In the genomic region with DNA sequence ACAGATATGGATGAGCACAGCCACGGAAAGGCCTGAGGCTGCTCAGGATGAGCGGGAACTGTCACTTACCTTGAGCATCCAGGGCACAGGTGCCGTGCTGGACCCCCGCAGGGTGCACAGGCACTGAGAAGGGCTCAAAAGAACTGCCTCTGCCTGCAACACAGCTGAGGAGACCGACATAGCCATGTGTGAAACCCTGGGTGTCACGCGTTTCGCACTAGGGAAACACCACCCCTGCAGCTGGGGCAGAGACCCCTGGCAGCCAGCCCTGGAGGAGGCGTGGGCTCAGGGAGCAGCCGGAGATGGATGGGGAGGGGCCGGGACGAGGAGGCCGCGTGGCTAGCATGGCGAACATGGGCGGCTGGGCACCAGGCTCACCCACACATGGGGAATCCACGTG, we compare ENCODE assay signal across 19 cellular contexts.
A peak's percentile ranks its signal among the peaks of the same experiment; 100 is the strongest.
DNase-seq lines count a peak whose midpoint lies in the region; ATAC-seq and TF ChIP-seq lines count a peak whose summit lies in the region.
"Had no signal": no experiment of that assay in that cellular context is flagged by ENCODE, and none has a peak within 500 bp of the region (broad histone marks: within the 10 kb centered on the region; RNA-seq: fewer than 3 reads in every experiment).

No MANE protein-coding gene starts in this region.

- H3K27ac Mint-ChIP-seq in Calu3 (ENCODE audit: unreplicated experiment), result peak overlapping the region; percentile 18
- no peak overlapping the region for H3K27ac Mint-ChIP-seq in T-helper 2 cell treated with Interferon-gamma antibody and Interleukin-4, amounts not matched to agents 5 μg/mL and 100 μg/mL, for 36 hours
- H3K27ac Mint-ChIP-seq: GM23338 had no signal

- no peak for DNase-seq in Calu3
- peak; percentile 57 for DNase-seq in mesenteric fat pad (ENCODE audit: low spot score)
- no peak for DNase-seq in right cardiac atrium
- no peak for DNase-seq in T-helper 2 cell treated with Interferon-gamma antibody and Interleukin-4, amounts not matched to agents 5 μg/mL and 100 μg/mL, for 36 hours (ENCODE audit: low spot score)
- DNase-seq in AG20443 (ENCODE audit: low spot score), result no peak
- DNase-seq: HCEC 1CT; Karpas-422; MV-4-11; NCI-H1105 treated with DMSO at 0.1 percent for 48 hours; NCI-H2029 treated with DMSO at 0.1 percent for 48 hours; NCI-H345; NCI-H524; NCI-H774; NK-92 treated with Interleukin-12 subunit alpha and Interleukin-12 subunit beta, amount 100 ng/mL, for 24 hours; Peyer's patch had no signal

- BruUV-seq in Calu3 (replicated peaks; lab: Mats Ljungman, UMichigan), result no TSS peak

- H3K9me3 Mint-ChIP-seq in Calu3 (ENCODE audit: low read depth, unreplicated experiment), result no peaks in the 10 kb centered on the region
- H3K9me3 Mint-ChIP-seq in T-helper 2 cell treated with Interferon-gamma antibody and Interleukin-4, amounts not matched to agents 5 μg/mL and 100 μg/mL, for 36 hours, result no peaks in the 10 kb centered on the region

- 87% methylated on average over 17 of the region's 17 CpGs for WGBS in right cardiac atrium

- no peak overlapping the region for H3K4me3 ChIP-seq in right cardiac atrium (ENCODE audit: low read length)
- H3K4me3 ChIP-seq: GM23338, Peyer's patch had no signal

- intact Hi-C loops in Calu3 (cut with micrococcal nuclease; ENCODE audit: unreplicated experiment) (no loop called here), right cardiac atrium (cut with DNase I) (no loop called here)

- no peaks in the 10 kb centered on the region for H3K27me3 ChIP-seq in right cardiac atrium (ENCODE audit: control insufficient read depth, insufficient read depth)
- H3K27me3 ChIP-seq: Peyer's patch had no signal

- CTCF ChIA-PET in Calu3 (lab: Charles Lee), result no interaction called here

- H3K4me3 Mint-ChIP-seq in Calu3 (ENCODE audit: low read depth, unreplicated experiment), result no peak overlapping the region
- no peak overlapping the region for H3K4me3 Mint-ChIP-seq in T-helper 2 cell treated with Interferon-gamma antibody and Interleukin-4, amounts not matched to agents 5 μg/mL and 100 μg/mL, for 36 hours
- H3K4me3 Mint-ChIP-seq: CD14-positive monocyte, GM23338 had no signal

- ATAC-seq in right cardiac atrium, result no peak
- ATAC-seq: GM23338 had no signal

- no peaks in the 10 kb centered on the region for H3K4me1 Mint-ChIP-seq in Calu3 (ENCODE audit: low read depth, unreplicated experiment)
- H3K4me1 Mint-ChIP-seq in T-helper 2 cell treated with Interferon-gamma antibody and Interleukin-4, amounts not matched to agents 5 μg/mL and 100 μg/mL, for 36 hours (ENCODE audit: low read depth), result no peaks in the 10 kb centered on the region
- H3K4me1 Mint-ChIP-seq: CD14-positive monocyte, GM23338 had no signal

- no peak for TF ChIP-seq CTCF in Calu3 (IDR thresholded peaks at IDR 0.05; ENCODE audit: unreplicated experiment)
- TF ChIP-seq CTCF in VCaP (conservative IDR thresholded peaks at IDR 0.05), result no peak

- no peaks in the 10 kb centered on the region for H3K4me1 ChIP-seq in right cardiac atrium (ENCODE audit: control insufficient read depth, insufficient read depth, low read length)
- H3K4me1 ChIP-seq: Peyer's patch had no signal

- H3K9me3 ChIP-seq in right cardiac atrium (ENCODE audit: control insufficient read depth, low read length), result no peaks in the 10 kb centered on the region
- H3K9me3 ChIP-seq: Peyer's patch had no signal

- H3K36me3 Mint-ChIP-seq in Calu3 (ENCODE audit: insufficient read depth, unreplicated experiment), result peaks cover 3% of the 10 kb centered on the region
- H3K36me3 Mint-ChIP-seq in T-helper 2 cell treated with Interferon-gamma antibody and Interleukin-4, amounts not matched to agents 5 μg/mL and 100 μg/mL, for 36 hours (ENCODE audit: low read depth), result peaks cover 3% of the 10 kb centered on the region

- H3K27ac ChIP-seq in VCaP (peak overlapping the region; percentile 89), temporal lobe (ENCODE audit: low read depth, low read length) (peak overlapping the region; percentile 81), right cardiac atrium (ENCODE audit: low read length) (no peak overlapping the region)
- H3K27ac ChIP-seq: Peyer's patch had no signal

- H3K27me3 Mint-ChIP-seq in Calu3 (ENCODE audit: unreplicated experiment), result no peaks in the 10 kb centered on the region
- no peaks in the 10 kb centered on the region for H3K27me3 Mint-ChIP-seq in T-helper 2 cell treated with Interferon-gamma antibody and Interleukin-4, amounts not matched to agents 5 μg/mL and 100 μg/mL, for 36 hours (ENCODE audit: low read depth)
